ENCODE assay signal across 12 cellular contexts in the genomic region with DNA sequence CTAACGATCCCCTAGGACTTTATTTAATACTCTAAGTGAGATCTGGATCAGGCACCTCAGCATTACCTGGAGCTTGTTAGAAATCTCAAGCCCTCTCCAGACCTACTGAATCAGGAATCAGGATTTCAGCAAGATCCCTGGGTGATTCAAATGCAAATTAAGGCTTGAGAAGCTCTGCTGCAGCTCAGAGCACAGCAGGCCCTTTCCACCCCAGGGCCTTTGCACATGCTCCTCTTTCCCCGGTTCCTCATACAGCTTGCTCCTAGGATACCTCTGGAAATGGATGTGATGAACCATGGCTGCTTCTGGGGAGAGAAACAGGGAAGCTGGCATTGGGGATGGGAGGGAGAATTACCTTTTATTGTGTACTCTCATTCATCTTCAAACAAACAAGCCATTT. TPM values are rescaled to one million over a fixed set of nuclear protein-coding genes. Genes with fewer than 3 reads are reported as not detected.
DNase-seq lines count a peak whose midpoint lies in the region; ATAC-seq lines count a peak whose summit lies in the region.
"Had no signal": no experiment of that assay in that cellular context is flagged by ENCODE, and none has a peak within 500 bp of the region (broad histone marks: within the 10 kb centered on the region; RNA-seq: fewer than 3 reads in every experiment).

No MANE protein-coding gene starts in this region.

- DNase-seq in activated CD8-positive, alpha-beta memory T cell treated with anti-CD3 and anti-CD28 coated beads, Interleukin-2, amount 10 ng/mL, durations not matched to agents 7 days and 5 days = no peak
- DNase-seq in activated CD8-positive, alpha-beta memory T cell treated with anti-CD3 and anti-CD28 coated beads, Interleukin-2, amount 50 U/mL, for 48 hours = no peak
- DNase-seq in T-cell = peak in 2 of 34 experiments; percentile 21 to 30
- DNase-seq in stimulated activated naive CD8-positive, alpha-beta T cell treated with anti-CD3 and anti-CD28 coated beads, Interleukin-15, amount 100 ng/mL, for 72 hours = no peak
- DNase-seq in RKO (ENCODE audit: low spot score) = no peak
- no peak for DNase-seq in NCI-H446 (lab: John Stamatoyannopoulos, UW)
- DNase-seq: H9, left lung, NCI-H1092 treated with DMSO at 0.1 percent for 48 hours, NCI-H510A had no signal

- H3K4me1 Mint-ChIP-seq in activated CD8-positive, alpha-beta memory T cell treated with anti-CD3 and anti-CD28 coated beads, Interleukin-2, amount 10 ng/mL, durations not matched to agents 7 days and 5 days = peaks cover 67% of the 10 kb centered on the region
- H3K4me1 Mint-ChIP-seq in T-cell = peaks cover 90 to 97% (median 96%) of the 10 kb centered on the region in 3 donors
- peaks cover 94% of the 10 kb centered on the region for H3K4me1 Mint-ChIP-seq in dendritic cell treated with granulocyte-macrophage colony-stimulating factor and Interleukin-4, amounts not matched to agents 40 ng/mL and 50 ng/mL, for 4 days (ENCODE audit: low read depth)
- H3K4me1 Mint-ChIP-seq in stimulated activated naive CD8-positive, alpha-beta T cell treated with anti-CD3 and anti-CD28 coated beads, Interleukin-15, amount 100 ng/mL, for 72 hours = peaks cover 80% of the 10 kb centered on the region

- POLR2A ChIA-PET in T-cell (lab: Charles Lee) = interaction anchor here (0.6 to 1.3 kb wide), 10 partner anchors 11 to 324 kb away, joined by 3 to 8 read pairs (median 4); a partner anchor contains a TSS

- H3K27me3 Mint-ChIP-seq in activated CD8-positive, alpha-beta memory T cell treated with anti-CD3 and anti-CD28 coated beads, Interleukin-2, amount 10 ng/mL, durations not matched to agents 7 days and 5 days = no peaks in the 10 kb centered on the region
- H3K27me3 Mint-ChIP-seq in T-cell = no peaks in the 10 kb centered on the region
- H3K27me3 Mint-ChIP-seq in dendritic cell treated with granulocyte-macrophage colony-stimulating factor and Interleukin-4, amounts not matched to agents 40 ng/mL and 50 ng/mL, for 4 days = no peaks in the 10 kb centered on the region
- H3K27me3 Mint-ChIP-seq in stimulated activated naive CD8-positive, alpha-beta T cell treated with anti-CD3 and anti-CD28 coated beads, Interleukin-15, amount 100 ng/mL, for 72 hours = no peaks in the 10 kb centered on the region

- peak; percentile 1 for ATAC-seq in activated CD8-positive, alpha-beta memory T cell treated with anti-CD3 and anti-CD28 coated beads, Interleukin-2, amount 10 ng/mL, durations not matched to agents 7 days and 5 days
- ATAC-seq in T-cell (replicated peaks in 1 of 4) = peak in 1 of 4 experiments; percentile 0
- ATAC-seq in stimulated activated naive CD8-positive, alpha-beta T cell treated with anti-CD3 and anti-CD28 coated beads, Interleukin-15, amount 100 ng/mL, for 72 hours = no peak
- ATAC-seq in HG03342 (IDR thresholded peaks at IDR 0.05; ENCODE audit: unreplicated experiment) = no peak

- H3K27ac Mint-ChIP-seq in activated CD8-positive, alpha-beta memory T cell treated with anti-CD3 and anti-CD28 coated beads, Interleukin-2, amount 10 ng/mL, durations not matched to agents 7 days and 5 days = peak overlapping the region; percentile 95
- peak overlapping the region; percentile 99 to 100 for H3K27ac Mint-ChIP-seq in T-cell
- H3K27ac Mint-ChIP-seq in dendritic cell treated with granulocyte-macrophage colony-stimulating factor and Interleukin-4, amounts not matched to agents 40 ng/mL and 50 ng/mL, for 4 days = peak overlapping the region; percentile 91
- H3K27ac Mint-ChIP-seq in stimulated activated naive CD8-positive, alpha-beta T cell treated with anti-CD3 and anti-CD28 coated beads, Interleukin-15, amount 100 ng/mL, for 72 hours = peak overlapping the region; percentile 82 to 98

- no peaks in the 10 kb centered on the region for H3K9me3 Mint-ChIP-seq in activated CD8-positive, alpha-beta memory T cell treated with anti-CD3 and anti-CD28 coated beads, Interleukin-2, amount 10 ng/mL, durations not matched to agents 7 days and 5 days (ENCODE audit: low read depth)
- no peaks in the 10 kb centered on the region for H3K9me3 Mint-ChIP-seq in T-cell
- no peaks in the 10 kb centered on the region for H3K9me3 Mint-ChIP-seq in dendritic cell treated with granulocyte-macrophage colony-stimulating factor and Interleukin-4, amounts not matched to agents 40 ng/mL and 50 ng/mL, for 4 days
- H3K9me3 Mint-ChIP-seq in stimulated activated naive CD8-positive, alpha-beta T cell treated with anti-CD3 and anti-CD28 coated beads, Interleukin-15, amount 100 ng/mL, for 72 hours = no peaks in the 10 kb centered on the region

- intact Hi-C loops in dendritic cell treated with granulocyte-macrophage colony-stimulating factor and Interleukin-4, amounts not matched to agents 40 ng/mL and 50 ng/mL, for 4 days (cut with micrococcal nuclease) = loop anchor here (2.0 to 5.0 kb wide), 3 partner anchors 36 to 51 kb away; a partner anchor contains a TSS

- H3K36me3 Mint-ChIP-seq in activated CD8-positive, alpha-beta memory T cell treated with anti-CD3 and anti-CD28 coated beads, Interleukin-2, amount 10 ng/mL, durations not matched to agents 7 days and 5 days = peaks cover 6% of the 10 kb centered on the region
- no peaks in the 10 kb centered on the region for H3K36me3 Mint-ChIP-seq in T-cell
- peaks cover 40% of the 10 kb centered on the region for H3K36me3 Mint-ChIP-seq in dendritic cell treated with granulocyte-macrophage colony-stimulating factor and Interleukin-4, amounts not matched to agents 40 ng/mL and 50 ng/mL, for 4 days (ENCODE audit: low read depth)

- CTCF ChIA-PET in activated CD8-positive, alpha-beta memory T cell treated with anti-CD3 and anti-CD28 coated beads, Interleukin-2, amount 10 ng/mL, durations not matched to agents 7 days and 5 days (lab: Charles Lee) = interaction anchor here (0.6 to 2.8 kb wide), 18 partner anchors 9 to 295 kb away, joined by 3 to 24 read pairs (median 5); a partner anchor contains a TSS
- CTCF ChIA-PET in T-cell (lab: Charles Lee) = interaction anchor here (0.7 to 1.8 kb wide), 15 partner anchors 10 to 122 kb away, joined by 3 to 14 read pairs (median 4); a partner anchor contains a TSS

- H3K4me3 Mint-ChIP-seq in activated CD8-positive, alpha-beta memory T cell treated with anti-CD3 and anti-CD28 coated beads, Interleukin-2, amount 10 ng/mL, durations not matched to agents 7 days and 5 days = peak overlapping the region; percentile 86
- peak overlapping the region; percentile 83 to 98 (median 89) for H3K4me3 Mint-ChIP-seq in T-cell
- H3K4me3 Mint-ChIP-seq in dendritic cell treated with granulocyte-macrophage colony-stimulating factor and Interleukin-4, amounts not matched to agents 40 ng/mL and 50 ng/mL, for 4 days = peak overlapping the region; percentile 81
- peak overlapping the region; percentile 81 to 97 for H3K4me3 Mint-ChIP-seq in stimulated activated naive CD8-positive, alpha-beta T cell treated with anti-CD3 and anti-CD28 coated beads, Interleukin-15, amount 100 ng/mL, for 72 hours

RNA-seq across cellular contexts. Expression of a gene that starts 40.3 kb away (rescaled TPM):
- total RNA-seq in activated CD8-positive, alpha-beta memory T cell treated with anti-CD3 and anti-CD28 coated beads, Interleukin-2, amount 10 ng/mL, durations not matched to agents 7 days and 5 days = 10 to 100 TPM; 57.4 to 72.0 TPM
- total RNA-seq in T-cell = 100 to 1,000 TPM; 185 to 220 (median 199) TPM
